In genomic region chrX:106933538-106933961, GRCh38 we compare ENCODE assay signal across 1 cellular context.
TF ChIP-seq lines count a peak whose summit lies in the region.

No MANE protein-coding gene starts in this region.

TF ChIP-seq in SK-N-SH, 30 proteins besides CTCF, POLR2A, EP300 and RAD21 (continued from another document):
- no peak for TF ChIP-seq NRF1 (IDR thresholded peaks at IDR 0.05; ENCODE audit: low read depth, low read length)
- no peak for TF ChIP-seq MXI1 (IDR thresholded peaks at IDR 0.05; ENCODE audit: low read depth, low read length)
- TF ChIP-seq SIN3A (IDR thresholded peaks at IDR 0.05; ENCODE audit: borderline replicate concordance, low read depth, low read length): no peak
- no peak for TF ChIP-seq RFX5 (IDR thresholded peaks at IDR 0.05; ENCODE audit: low read length)
- no peak for TF ChIP-seq TAF1 (IDR thresholded peaks at IDR 0.05; ENCODE audit: borderline replicate concordance, low read depth, low read length)
- TF ChIP-seq PBX3 (IDR thresholded peaks at IDR 0.05): no peak
- no peak for TF ChIP-seq CHD2 (IDR thresholded peaks at IDR 0.05; ENCODE audit: low read length, partially characterized antibody)
- TF ChIP-seq FOXJ3 (CRISPR knock-in tag; IDR thresholded peaks at IDR 0.05): no peak
